Comparison of ENCODE assay signal across 8 cellular contexts in genomic region chr4:140150636-140150885, GRCh38. TPM values are rescaled to one million over a fixed set of nuclear protein-coding genes. Genes with fewer than 3 reads are reported as not detected.
DNase-seq lines count a peak whose midpoint lies in the region; ATAC-seq and TF ChIP-seq lines count a peak whose summit lies in the region.

No MANE protein-coding gene starts in this region.

- peak overlapping the region; percentile 85 for H3K27ac Mint-ChIP-seq in activated naive CD8-positive, alpha-beta T cell treated with anti-CD3 and anti-CD28 coated beads for 36 hours

- H3K36me3 Mint-ChIP-seq in activated naive CD8-positive, alpha-beta T cell treated with anti-CD3 and anti-CD28 coated beads for 36 hours: no peaks in the 10 kb centered on the region

- no peak for DNase-seq in AG04449 (ENCODE audit: low read depth, low spot score)
- no peak for DNase-seq in activated naive CD8-positive, alpha-beta T cell treated with anti-CD3 and anti-CD28 coated beads for 36 hours
- DNase-seq in stimulated activated CD4-positive, alpha-beta T cell treated with anti-CD3 and anti-CD28 coated beads, Interleukin-1b, Interleukin-23, amount 100 ng/mL, for 48 hours: peak; percentile 55
- DNase-seq in NCI-H146 (lab: John Stamatoyannopoulos, UW): no peak
- no peak for DNase-seq in NCI-H1417 treated with DMSO at 0.1 percent for 48 hours (lab: John Stamatoyannopoulos, UW)

- peaks cover 24% of the 10 kb centered on the region for H3K27me3 Mint-ChIP-seq in activated naive CD8-positive, alpha-beta T cell treated with anti-CD3 and anti-CD28 coated beads for 36 hours

- POLR2A ChIA-PET in AG04449 (lab: Yijun Ruan, JAX): interaction anchor here (0.7 to 3.4 kb wide), 2 partner anchors 95 to 102 kb away, joined by 3 to 10 read pairs; no protein-coding TSS in a partner anchor

- TF ChIP-seq CTCF in AG04449 (IDR thresholded peaks at IDR 0.05; ENCODE audit: insufficient read depth, low read length, missing control alignments): no peak

- peak overlapping the region; percentile 88 for H3K4me3 Mint-ChIP-seq in activated naive CD8-positive, alpha-beta T cell treated with anti-CD3 and anti-CD28 coated beads for 36 hours

- H3K4me3 ChIP-seq in AG04449 (ENCODE audit: low read depth, low read length): peak overlapping the region; percentile 79
- peak overlapping the region; percentile 83 for H3K4me3 ChIP-seq in iPS-18c (ENCODE audit: insufficient read depth, low read depth, low read length)

- H3K9me3 ChIP-seq in iPS-18c (ENCODE audit: control insufficient read depth, insufficient read depth, low read length): peaks cover 3% of the 10 kb centered on the region

- ATAC-seq in HG03066 (IDR thresholded peaks at IDR 0.05; ENCODE audit: low read depth, unreplicated experiment) (peak; percentile 43), GM21360 (IDR thresholded peaks at IDR 0.05; ENCODE audit: unreplicated experiment) (no peak)

- H3K4me1 Mint-ChIP-seq in activated naive CD8-positive, alpha-beta T cell treated with anti-CD3 and anti-CD28 coated beads for 36 hours: peaks cover 28% of the 10 kb centered on the region

- no peaks in the 10 kb centered on the region for H3K9me3 Mint-ChIP-seq in activated naive CD8-positive, alpha-beta T cell treated with anti-CD3 and anti-CD28 coated beads for 36 hours

- CTCF ChIA-PET in AG04449 (lab: Yijun Ruan, JAX): interaction anchor here (1.3 to 1.5 kb wide), 3 partner anchors 100 to 494 kb away, joined by 4 to 6 read pairs (median 5); no protein-coding TSS in a partner anchor

RNA-seq across cellular contexts. Expression of gene MAML3, which starts 3.4 kb away (rescaled TPM):
- 1 to 10 TPM; 2.1 to 2.3 TPM for total RNA-seq in activated naive CD8-positive, alpha-beta T cell treated with anti-CD3 and anti-CD28 coated beads for 36 hours
